Comparison of ENCODE assay signal across 22 cellular contexts in genomic region chr4:159235779-159236368, GRCh38.
DNase-seq lines count a peak whose midpoint lies in the region; ATAC-seq and TF ChIP-seq lines count a peak whose summit lies in the region.
"Had no signal": no experiment of that assay in that cellular context is flagged by ENCODE, and none has a peak within 500 bp of the region (broad histone marks: within the 10 kb centered on the region; RNA-seq: fewer than 3 reads in every experiment).

No MANE protein-coding gene starts in this region.

- no peak overlapping the region for H2AK5ac ChIP-seq in trophoblast cell (ENCODE audit: low read length)

- no peaks in the 10 kb centered on the region for H3K9me3 ChIP-seq in trophoblast cell (ENCODE audit: insufficient read depth, low read depth, low read length)

- peaks cover 0 to 2% of the 10 kb centered on the region in 2 experiments for H3K4me1 ChIP-seq in trophoblast cell (ENCODE audit: control insufficient read depth in 1 of 2, insufficient read depth in 2 of 2, low read length in 2 of 2)

- H2BK5ac ChIP-seq in trophoblast cell (ENCODE audit: low read depth, low read length, poor library complexity): no peak overlapping the region

- ATAC-seq in left cardiac atrium: peak; percentile 57 to 68

- no peak overlapping the region for H4K8ac ChIP-seq in trophoblast cell (ENCODE audit: low read depth, low read length)

- H3K18ac ChIP-seq in trophoblast cell (ENCODE audit: low read length): no peak overlapping the region

- H4K91ac ChIP-seq in trophoblast cell (ENCODE audit: low read depth, low read length): no peak overlapping the region

- intact Hi-C loops in left cardiac atrium (cut with DNase I): no loop called here

- no peak for TF ChIP-seq CTCF in cardiac fibroblast (IDR thresholded peaks at IDR 0.05; ENCODE audit: low read depth, low read length)

- H3K27ac ChIP-seq in trophoblast cell (ENCODE audit: low read depth, low read length): peak overlapping the region; percentile 10

- H3K27me3 ChIP-seq in trophoblast cell (ENCODE audit: insufficient read depth, low read length): no peaks in the 10 kb centered on the region

- no peak overlapping the region for H3K9ac ChIP-seq in trophoblast cell (ENCODE audit: low read length)

- H3K79me1 ChIP-seq in trophoblast cell (ENCODE audit: low read length): no peaks in the 10 kb centered on the region

- no peaks in the 10 kb centered on the region for H3K79me2 ChIP-seq in trophoblast cell (ENCODE audit: control insufficient read depth, insufficient read depth, low read length, poor library complexity)

- H2BK120ac ChIP-seq in trophoblast cell (ENCODE audit: insufficient read depth, low read length, poor library complexity): no peak overlapping the region

- H2AFZ ChIP-seq in trophoblast cell (ENCODE audit: insufficient read depth, low read length, poor library complexity): no peak overlapping the region

- no peaks in the 10 kb centered on the region for H3K36me3 ChIP-seq in trophoblast cell (ENCODE audit: control insufficient read depth in 1 of 2, insufficient read depth in 2 of 2, low read length in 2 of 2)

- H2BK12ac ChIP-seq in trophoblast cell (ENCODE audit: low read length): no peak overlapping the region

- H3K23ac ChIP-seq in trophoblast cell (ENCODE audit: low read length): no peak overlapping the region

- DNase-seq in EH (ENCODE audit: low read depth) (peak; percentile 51), cardiac fibroblast (ENCODE audit: low read depth in 2 of 2) (peak; percentile 43 to 84), left cardiac atrium (no peak), trophoblast cell (no peak), inferior parietal cortex (ENCODE audit: extremely low spot score) (no peak), SK-N-DZ (ENCODE audit: low spot score) (no peak), NCI-H2196 (lab: John Stamatoyannopoulos, UW; ENCODE audit: unreplicated experiment) (no peak)
- no peak for DNase-seq in stimulated activated naive CD4-positive, alpha-beta T cell (lab: John Stamatoyannopoulos, UW)
- DNase-seq: activated CD4-positive, alpha-beta T cell treated with anti-CD3 and anti-CD28 coated beads, Interleukin-2, amount 10 ng/mL, durations not matched to agents 7 days and 5 days; activated CD8-positive, alpha-beta memory T cell treated with anti-CD3 and anti-CD28 coated beads, Interleukin-2, amount 50 U/mL, for 48 hours; amniotic stem cell; CD4-positive, alpha-beta T cell; foreskin fibroblast; Kasumi-1; kidney glomerular epithelial cell; NCI-H1092; NCI-H2081; NCI-H510A treated with DMSO at 0.1 percent for 48 hours; nephron progenitor cell; RPMI8226; stimulated activated CD4-positive, alpha-beta T cell treated with anti-CD3 and anti-CD28 coated beads, Interleukin-15, amount 100 ng/mL, for 24 hours; SW 1271 had no signal

- H3K4me2 ChIP-seq in trophoblast cell (ENCODE audit: low read length): no peak overlapping the region

- H3K14ac ChIP-seq in trophoblast cell (ENCODE audit: low read length): no peak overlapping the region

- H3K4me3 ChIP-seq in cardiac fibroblast (replicated peaks in 1 of 2; ENCODE audit: low read depth in 2 of 2, low read length in 2 of 2) (no peak overlapping the region), trophoblast cell (ENCODE audit: low read depth, low read length) (no peak overlapping the region)

- no peak overlapping the region for H3K4ac ChIP-seq in trophoblast cell (ENCODE audit: low read depth, low read length)

- no CpG with 5 or more reads among the region's 3 CpGs for WGBS in trophoblast cell (ENCODE audit: extremely low coverage, insufficient coverage, insufficient read length)

- no peak overlapping the region for H4K12ac ChIP-seq in trophoblast cell (ENCODE audit: low read depth, low read length)

Comparison
In these comparisons a context has a peak if more than half of its experiments do, and no peak if none do; other contexts are left out.
1. DNase-seq: peak in EH (single experiment) and cardiac fibroblast (2 of 2); none in left cardiac atrium (single experiment), trophoblast cell (0 of 2), inferior parietal cortex (single experiment), SK-N-DZ (single experiment), stimulated activated naive CD4-positive, alpha-beta T cell (0 of 6) and NCI-H2196 (single experiment).